9 cellular contexts compared by ENCODE assay signal in genomic region chr5:157252741-157253465, GRCh38. TPM values are rescaled to one million over a fixed set of nuclear protein-coding genes. Genes with fewer than 3 reads are reported as not detected.
A peak's percentile ranks its signal among the peaks of the same experiment; 100 is the strongest.
DNase-seq lines count a peak whose midpoint lies in the region; ATAC-seq and TF ChIP-seq lines count a peak whose summit lies in the region.
"Had no signal": no experiment of that assay in that cellular context is flagged by ENCODE, and none has a peak within 500 bp of the region (broad histone marks: within the 10 kb centered on the region; RNA-seq: fewer than 3 reads in every experiment).

No MANE protein-coding gene starts in this region.

- H3K9me3 ChIP-seq in mucosa of descending colon = no peaks in the 10 kb centered on the region
- H3K9me3 ChIP-seq: gastrocnemius medialis had no signal

- peak overlapping the region; percentile 64 for H3K4me3 Mint-ChIP-seq in activated T-cell treated with anti-CD3 and anti-CD28 coated beads, Interleukin-2, amount 50 U/mL, for 24 hours

- no peak for TF ChIP-seq CTCF in mucosa of descending colon (IDR thresholded peaks at IDR 0.05)

- peak overlapping the region; percentile 98 for H3K27ac Mint-ChIP-seq in activated T-cell treated with anti-CD3 and anti-CD28 coated beads, Interleukin-2, amount 50 U/mL, for 24 hours

- H3K4me1 Mint-ChIP-seq in activated T-cell treated with anti-CD3 and anti-CD28 coated beads, Interleukin-2, amount 50 U/mL, for 24 hours (ENCODE audit: low read depth) = peaks cover 98% of the 10 kb centered on the region

- no peak overlapping the region for H3K4me3 ChIP-seq in mucosa of descending colon
- H3K4me3 ChIP-seq: gastrocnemius medialis had no signal

- peaks cover 4% of the 10 kb centered on the region for H3K4me1 ChIP-seq in mucosa of descending colon (ENCODE audit: low read depth)
- H3K4me1 ChIP-seq: gastrocnemius medialis had no signal

- H3K27me3 Mint-ChIP-seq in activated T-cell treated with anti-CD3 and anti-CD28 coated beads, Interleukin-2, amount 50 U/mL, for 24 hours = no peaks in the 10 kb centered on the region

- no peaks in the 10 kb centered on the region for H3K36me3 ChIP-seq in mucosa of descending colon (ENCODE audit: low read depth)
- H3K36me3 ChIP-seq: gastrocnemius medialis had no signal

- peaks cover 91% of the 10 kb centered on the region for H3K36me3 Mint-ChIP-seq in activated T-cell treated with anti-CD3 and anti-CD28 coated beads, Interleukin-2, amount 50 U/mL, for 24 hours (ENCODE audit: low read depth)

- intact Hi-C loops in mucosa of descending colon (cut with DNase I, micrococcal nuclease) = loop anchor here in 1 of 2 donors (2.0 kb wide), 1 partner anchor 60 kb away; no protein-coding TSS in a partner anchor

- ATAC-seq in GM21423 (IDR thresholded peaks at IDR 0.05; ENCODE audit: unreplicated experiment) (peak; percentile 94), HG03575 (IDR thresholded peaks at IDR 0.05; ENCODE audit: extremely low read depth, insufficient number of reproducible peaks, low FRiP score, unreplicated experiment) (peak; percentile 93), mucosa of descending colon (peak; percentile 70)

- DNase-seq in EL (peak; percentile 11), mucosa of descending colon (peak in 1 of 3 donors; percentile 49), NCI-H510A treated with DMSO at 0.1 percent for 48 hours (lab: John Stamatoyannopoulos, UW) (no peak), mesenteric fat pad (ENCODE audit: low spot score) (no peak), NCI-H748 treated with DMSO at 0.1 percent for 48 hours (lab: John Stamatoyannopoulos, UW) (no peak)
- peak; percentile 66 for DNase-seq in activated T-cell treated with anti-CD3 and anti-CD28 coated beads, Interleukin-2, amount 50 U/mL, for 24 hours

- H3K9me3 Mint-ChIP-seq in activated T-cell treated with anti-CD3 and anti-CD28 coated beads, Interleukin-2, amount 50 U/mL, for 24 hours = no peaks in the 10 kb centered on the region

RNA-seq across cellular contexts. Expression of gene CYFIP2, which starts 13.0 kb away (rescaled TPM):
- 10 to 100 TPM; 24.8 to 28.6 (median 25.8) TPM for total RNA-seq in mucosa of descending colon
- total RNA-seq in mesenteric fat pad = 7.3 TPM

Comparison
In these comparisons a context has a peak if more than half of its experiments do, and no peak if none do; other contexts are left out.
1. DNase-seq: peak in EL (single experiment) and activated T-cell treated with anti-CD3 and anti-CD28 coated beads, Interleukin-2, amount 50 U/mL, for 24 hours (single experiment); none in NCI-H510A treated with DMSO at 0.1 percent for 48 hours (single experiment), mesenteric fat pad (single experiment) and NCI-H748 treated with DMSO at 0.1 percent for 48 hours (single experiment).
2. Peak in every context shown above with its lines, with median percentiles within 50 percentile points of each other: ATAC-seq.